In the genomic region with DNA sequence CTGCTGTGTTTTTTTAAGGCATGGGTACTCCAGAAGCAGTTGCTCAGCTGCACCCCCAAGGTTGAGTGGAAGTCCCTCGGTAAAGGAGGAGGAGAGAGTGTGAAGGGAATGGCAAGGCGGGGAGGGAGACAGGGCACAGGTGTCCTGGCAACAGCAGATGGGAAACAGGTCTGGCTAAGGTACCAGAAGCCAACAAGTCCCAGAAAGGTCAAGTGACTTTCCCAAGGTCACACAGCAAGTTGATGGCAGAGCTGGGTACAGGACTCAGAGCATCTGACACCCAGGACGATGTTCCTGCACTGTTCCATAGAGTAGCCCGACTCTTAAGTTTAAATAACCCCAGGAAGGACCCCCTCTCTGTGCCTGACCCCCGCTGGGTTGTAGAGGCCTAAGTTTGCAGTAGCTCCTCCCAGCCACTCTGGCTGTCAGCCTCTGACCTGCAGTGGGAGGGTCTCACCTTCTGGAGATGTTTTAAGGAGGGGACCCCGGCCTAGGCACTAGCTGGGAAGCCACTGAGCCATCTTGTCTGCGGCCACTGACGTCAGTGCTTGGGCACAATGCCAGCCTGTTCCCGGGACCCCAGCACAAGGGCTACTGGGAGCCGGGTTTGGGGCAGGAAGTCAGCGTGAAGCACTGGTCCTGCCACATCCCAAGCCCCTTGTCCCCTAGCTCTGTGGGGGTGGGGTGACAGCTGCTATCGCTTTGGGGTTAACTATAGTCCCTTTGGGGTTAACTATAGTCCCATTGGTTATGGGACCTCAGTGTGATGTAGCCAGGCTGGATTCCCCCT, we compare ENCODE assay signal across 12 cellular contexts. TPM values are rescaled to one million over a fixed set of nuclear protein-coding genes. Genes with fewer than 3 reads are reported as not detected.
DNase-seq lines count a peak whose midpoint lies in the region; ATAC-seq and TF ChIP-seq lines count a peak whose summit lies in the region.
"Had no signal": no experiment of that assay in that cellular context is flagged by ENCODE, and none has a peak within 500 bp of the region (broad histone marks: within the 10 kb centered on the region; RNA-seq: fewer than 3 reads in every experiment).

No MANE protein-coding gene starts in this region.

- peaks cover 34 to 47% of the 10 kb centered on the region in 2 donors for H3K4me1 ChIP-seq in esophagus (ENCODE audit: control insufficient read depth in 2 of 2, insufficient read depth in 2 of 2, low read length in 1 of 2)

- peak overlapping the region; percentile 11 for H3K27ac ChIP-seq in RWPE1
- peak overlapping the region; percentile 82 for H3K27ac ChIP-seq in esophagus (ENCODE audit: low read depth in 2 of 2, low read length in 1 of 2)
- peak overlapping the region; percentile 3 for H3K27ac ChIP-seq in substantia nigra (ENCODE audit: low read depth, low read length, poor library complexity, severe bottlenecking)
- H3K27ac ChIP-seq: cardiac muscle cell had no signal

- H3K9me3 ChIP-seq in esophagus (ENCODE audit: control insufficient read depth in 2 of 2, insufficient read depth in 1 of 2, low read depth in 1 of 2, low read length in 1 of 2): no peaks in the 10 kb centered on the region

- peaks cover 0 to 9% of the 10 kb centered on the region in 2 donors for H3K36me3 ChIP-seq in esophagus (ENCODE audit: control insufficient read depth in 2 of 2, insufficient read depth in 2 of 2, low read length in 1 of 2)
- H3K36me3 ChIP-seq: cardiac muscle cell had no signal

- POLR2A ChIA-PET in RWPE1 (lab: Yijun Ruan, JAX; ENCODE audit: low non-redundant PET): no interaction called here

- H3K4me3 ChIP-seq in esophagus (ENCODE audit: low read depth in 1 of 2, low read length in 2 of 2): no peak overlapping the region
- no peak overlapping the region for H3K4me3 ChIP-seq in foreskin fibroblast (ENCODE audit: low read depth in 1 of 2, low read length in 2 of 2)
- H3K4me3 ChIP-seq: cardiac muscle cell had no signal

- peak overlapping the region; percentile 80 for H3K27ac Mint-ChIP-seq in activated naive CD4-positive, alpha-beta T cell treated with anti-CD3 and anti-CD28 coated beads, Interleukin-2, amount 10 ng/mL, durations not matched to agents 7 days and 5 days

- no peaks in the 10 kb centered on the region for H3K27me3 ChIP-seq in esophagus (ENCODE audit: control insufficient read depth in 1 of 2, insufficient read depth in 2 of 2, low read length in 2 of 2)
- H3K27me3 ChIP-seq: cardiac muscle cell had no signal

- H3K4me3 Mint-ChIP-seq in activated naive CD4-positive, alpha-beta T cell treated with anti-CD3 and anti-CD28 coated beads, Interleukin-2, amount 10 ng/mL, durations not matched to agents 7 days and 5 days: peak overlapping the region; percentile 19

- 67 to 69% methylated on average over 12 of the region's 12 CpGs for WGBS in esophagus, 2 donors

- ATAC-seq in GM19467 (IDR thresholded peaks at IDR 0.05; ENCODE audit: unreplicated experiment): no peak

- no peaks in the 10 kb centered on the region for H3K27me3 Mint-ChIP-seq in activated naive CD4-positive, alpha-beta T cell treated with anti-CD3 and anti-CD28 coated beads, Interleukin-2, amount 10 ng/mL, durations not matched to agents 7 days and 5 days

- no peak for DNase-seq in activated naive CD4-positive, alpha-beta T cell treated with anti-CD3 and anti-CD28 coated beads, Interleukin-2, amount 10 ng/mL, durations not matched to agents 7 days and 5 days
- DNase-seq in activated naive CD4-positive, alpha-beta T cell (lab: John Stamatoyannopoulos, UW): no peak
- DNase-seq in RWPE1 (ENCODE audit: low spot score) (no peak), substantia nigra (lab: John Stamatoyannopoulos, UW) (peak in 3 of 49 donors; percentile 30 to 92 (median 32)), medulla oblongata (ENCODE audit: extremely low spot score) (no peak), foreskin fibroblast (no peak)
- DNase-seq: NCI-H510A, SHP77 treated with DMSO at 0.1 percent for 48 hours had no signal

- CTCF ChIA-PET in activated naive CD4-positive, alpha-beta T cell treated with anti-CD3 and anti-CD28 coated beads, Interleukin-2, amount 10 ng/mL, durations not matched to agents 7 days and 5 days (lab: Charles Lee): interaction anchor here (1.2 to 15.9 kb wide), 5 partner anchors 13 to 160 kb away, joined by 3 to 880 read pairs (median 4); partner anchors contain the start of gene CSK
- CTCF ChIA-PET in RWPE1 (lab: Yijun Ruan, JAX): interaction anchor here (0.7 to 2.6 kb wide), 6 partner anchors 8 to 161 kb away, joined by 3 to 12 read pairs (median 4); no protein-coding TSS in a partner anchor

- H3K4me1 Mint-ChIP-seq in activated naive CD4-positive, alpha-beta T cell treated with anti-CD3 and anti-CD28 coated beads, Interleukin-2, amount 10 ng/mL, durations not matched to agents 7 days and 5 days: peaks cover 89% of the 10 kb centered on the region

- TF ChIP-seq CTCF in RWPE1 (conservative IDR thresholded peaks at IDR 0.05; ENCODE audit: low read depth): no peak
- no peak for TF ChIP-seq CTCF in foreskin fibroblast (IDR thresholded peaks at IDR 0.05; ENCODE audit: low read depth, low read length)

- peaks cover 49% of the 10 kb centered on the region for H3K36me3 Mint-ChIP-seq in activated naive CD4-positive, alpha-beta T cell treated with anti-CD3 and anti-CD28 coated beads, Interleukin-2, amount 10 ng/mL, durations not matched to agents 7 days and 5 days

- H3K9me3 Mint-ChIP-seq in activated naive CD4-positive, alpha-beta T cell treated with anti-CD3 and anti-CD28 coated beads, Interleukin-2, amount 10 ng/mL, durations not matched to agents 7 days and 5 days: no peaks in the 10 kb centered on the region

RNA-seq across cellular contexts. Expression of gene CSK, which starts 10.5 kb away (rescaled TPM):
- 10 to 100 TPM; 79.2 to 96.8 TPM for polyA plus RNA-seq in esophagus

RNA-seq across cellular contexts. Expression of gene LMAN1L, which starts 20.2 kb away (rescaled TPM):
- under 1 TPM; 0.27 to 0.61 TPM for polyA plus RNA-seq in esophagus
- polyA plus RNA-seq: cardiac muscle cell, fibroblast of lung had no signal

RNA-seq across cellular contexts. Expression of gene CPLX3, which starts 34.0 kb away (rescaled TPM):
- 1 to 10 TPM in 1 of 2 donors, under 1 TPM in 1; 0.48 to 1.2 TPM for polyA plus RNA-seq in esophagus
- polyA plus RNA-seq: cardiac muscle cell, fibroblast of lung had no signal

RNA-seq across cellular contexts. Expression of gene CYP1A2, which starts 43.8 kb away (rescaled TPM):
- polyA plus RNA-seq in esophagus: under 1 TPM in 1 of 2 donors, not detected in 1; 0.06 TPM
- polyA plus RNA-seq: cardiac muscle cell, fibroblast of lung had no signal

RNA-seq across cellular contexts. Expression of gene ULK3, which starts 50.5 kb away (rescaled TPM):
- polyA plus RNA-seq in esophagus: 100 to 1,000 TPM in 1 of 2 donors, 10 to 100 TPM in 1; 68.8 to 143 TPM

Comparison
In these comparisons a context has a peak if more than half of its experiments do, and no peak if none do; other contexts are left out.
1. H3K27ac ChIP-seq: peak in every context shown above with its lines; median percentile 82 in esophagus; 11 in RWPE1; 3 in substantia nigra.